14 cellular contexts compared by ENCODE assay signal in the genomic region with DNA sequence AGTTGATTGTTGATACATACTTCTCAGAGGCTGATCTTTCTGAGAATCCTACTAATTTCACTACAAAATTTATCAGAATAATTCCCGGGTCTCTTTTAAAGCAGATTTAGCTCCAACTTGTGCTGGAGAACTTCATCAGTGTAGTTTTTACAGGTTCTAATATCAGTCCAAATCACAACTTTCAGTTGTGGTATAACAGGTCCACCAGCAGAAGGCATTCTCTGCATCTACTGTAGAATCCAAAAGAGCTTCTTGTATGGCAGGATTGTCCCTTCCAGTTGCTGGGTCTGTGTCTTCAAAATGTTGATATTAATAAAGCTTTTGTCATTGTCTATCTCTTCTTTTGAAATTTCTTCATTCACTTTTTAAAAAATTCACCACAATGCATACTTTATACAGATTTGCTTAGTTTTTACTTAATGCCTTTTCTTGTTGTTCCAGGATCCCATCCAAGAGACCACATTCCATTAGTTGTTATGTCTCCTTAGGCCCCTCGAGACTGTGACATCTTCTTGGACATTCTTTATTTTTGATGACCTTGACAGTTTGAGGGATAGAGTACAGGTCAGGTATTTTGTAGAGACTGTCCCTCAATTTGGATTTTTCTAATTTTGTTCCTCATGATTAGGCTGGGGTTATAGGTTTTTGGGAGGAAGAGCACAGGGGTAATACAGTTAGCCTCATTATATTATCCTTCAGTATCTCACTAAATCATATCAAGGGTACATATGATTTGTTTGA.
DNase-seq lines count a peak whose midpoint lies in the region; ATAC-seq and TF ChIP-seq lines count a peak whose summit lies in the region.
"Had no signal": no experiment of that assay in that cellular context is flagged by ENCODE, and none has a peak within 500 bp of the region (broad histone marks: within the 10 kb centered on the region; RNA-seq: fewer than 3 reads in every experiment).

No MANE protein-coding gene starts in this region.

- no peaks in the 10 kb centered on the region for H3K79me2 ChIP-seq in OCI-LY7 (ENCODE audit: insufficient read depth, low read depth, low read length)

- no peak overlapping the region for H3K4me3 ChIP-seq in A673 (ENCODE audit: low read depth, low read length, poor library complexity, severe bottlenecking)
- H3K4me3 ChIP-seq in OCI-LY7 (ENCODE audit: low read depth, low read length, poor library complexity, severe bottlenecking) = no peak overlapping the region
- H3K4me3 ChIP-seq in epithelial cell of proximal tubule (ENCODE audit: low read depth, low read length) = no peak overlapping the region
- no peak overlapping the region for H3K4me3 ChIP-seq in BE2C (ENCODE audit: low read depth, low read length)
- H3K4me3 ChIP-seq: BLaER1 treated with 17β-estradiol and CSF1 and Interleukin-3, amounts not matched to agents 10 nM and 100 nM; GM23248 had no signal

- no TSS peak for BruUV-seq in A673 (replicated peaks; lab: Mats Ljungman, UMichigan)
- BruUV-seq in OCI-LY7 (replicated peaks; lab: Mats Ljungman, UMichigan) = no TSS peak

- no peak for ATAC-seq in HG02610 (IDR thresholded peaks at IDR 0.05; ENCODE audit: unreplicated experiment)
- no peak for ATAC-seq in stimulated activated naive CD8-positive, alpha-beta T cell treated with anti-CD3 and anti-CD28 coated beads, Interleukin-15, Interleukin-2, amounts not matched to agents 100 U/mL and 50 U/mL, for 24 hours
- ATAC-seq: CD8-positive, alpha-beta T cell had no signal

- intact Hi-C loops in A673 (cut with micrococcal nuclease; ENCODE audit: unreplicated experiment) = no loop called here
- intact Hi-C loops in OCI-LY7 (cut with micrococcal nuclease; ENCODE audit: unreplicated experiment) = no loop called here

- H3K36me3 ChIP-seq in A673 (ENCODE audit: insufficient read depth, low read length, poor library complexity, severe bottlenecking) = no peaks in the 10 kb centered on the region
- no peaks in the 10 kb centered on the region for H3K36me3 ChIP-seq in OCI-LY7 (ENCODE audit: insufficient read depth, low read length)
- H3K36me3 ChIP-seq in BE2C = no peaks in the 10 kb centered on the region
- H3K36me3 ChIP-seq: BLaER1 treated with 17β-estradiol and CSF1 and Interleukin-3, amounts not matched to agents 10 nM and 100 nM had no signal

- no peaks in the 10 kb centered on the region for H3K9me2 ChIP-seq in OCI-LY7 (ENCODE audit: insufficient read depth, low read length)

- H3K4me1 ChIP-seq in A673 (ENCODE audit: insufficient read depth, low read length, poor library complexity, severe bottlenecking) (no peaks in the 10 kb centered on the region), OCI-LY7 (ENCODE audit: insufficient read depth, low read length, poor library complexity, severe bottlenecking) (no peaks in the 10 kb centered on the region), BE2C (no peaks in the 10 kb centered on the region)
- H3K4me1 ChIP-seq: BLaER1 treated with 17β-estradiol and CSF1 and Interleukin-3, amounts not matched to agents 10 nM and 100 nM had no signal

- POLR2A ChIA-PET in A673 (lab: Charles Lee; ENCODE audit: low non-redundant PET) = no interaction called here
- POLR2A ChIA-PET in OCI-LY7 (lab: Charles Lee) = no interaction called here

- H3K4me2 ChIP-seq in OCI-LY7 (ENCODE audit: low read length) = no peak overlapping the region
- H3K4me2 ChIP-seq: BLaER1 treated with 17β-estradiol and CSF1 and Interleukin-3, amounts not matched to agents 10 nM and 100 nM had no signal

- 0 out of 2 replicates have a peak, but pooled peaks have one; percentile 19 for TF ChIP-seq CTCF in A673 (conservative IDR thresholded peaks at IDR 0.05; ENCODE audit: low read depth, low read length)
- peak; percentile 19 for TF ChIP-seq CTCF in GM10266 (IDR thresholded peaks at IDR 0.05; ENCODE audit: control insufficient read depth, insufficient read depth, low read depth, missing control alignments)
- 0 out of 2 replicates have a peak, but pooled peaks have one; percentile 11 for TF ChIP-seq CTCF in OCI-LY7 (conservative IDR thresholded peaks at IDR 0.05; ENCODE audit: low read length)
- TF ChIP-seq CTCF in epithelial cell of proximal tubule (conservative IDR thresholded peaks at IDR 0.05; ENCODE audit: low read depth, low read length) = peak; percentile 19
- TF ChIP-seq CTCF in BE2C (IDR thresholded peaks at IDR 0.05; ENCODE audit: low read depth, low read length) = no peak

- DNase-seq in A673 (ENCODE audit: low spot score) (no peak), GM10266 (ENCODE audit: extremely low spot score) (no peak), OCI-LY7 (ENCODE audit: low spot score) (no peak), epithelial cell of proximal tubule (ENCODE audit: low read depth) (no peak), BE2C (no peak), superior temporal gyrus (ENCODE audit: extremely low spot score) (no peak)
- no peak for DNase-seq in stimulated activated naive CD8-positive, alpha-beta T cell treated with anti-CD3 and anti-CD28 coated beads, Interleukin-15, Interleukin-2, amounts not matched to agents 100 U/mL and 50 U/mL, for 24 hours
- DNase-seq: Calu3; CD8-positive, alpha-beta T cell; GM23248; HCEC 1CT; KG1 had no signal

- no peak overlapping the region for H3K27ac ChIP-seq in A673 (ENCODE audit: low read depth, low read length, poor library complexity, severe bottlenecking)
- no peak overlapping the region for H3K27ac ChIP-seq in OCI-LY7 (ENCODE audit: low read depth, low read length, poor library complexity, severe bottlenecking)
- H3K27ac ChIP-seq: BLaER1 treated with 17β-estradiol and CSF1 and Interleukin-3, amounts not matched to agents 10 nM and 100 nM; GM23248 had no signal

- H4K20me1 ChIP-seq in OCI-LY7 (ENCODE audit: insufficient read depth, low read length) = no peaks in the 10 kb centered on the region
- H4K20me1 ChIP-seq: BLaER1 treated with 17β-estradiol and CSF1 and Interleukin-3, amounts not matched to agents 10 nM and 100 nM had no signal

- CTCF ChIA-PET in A673 (lab: Charles Lee) (no interaction called here), OCI-LY7 (lab: Charles Lee; ENCODE audit: unreplicated experiment) (no interaction called here)

- H2AFZ ChIP-seq in OCI-LY7 (ENCODE audit: low read length) = no peak overlapping the region
- H2AFZ ChIP-seq: GM23248 had no signal

- H3K27me3 ChIP-seq in A673 (replicated peaks; ENCODE audit: insufficient read depth, low read depth, low read length, poor library complexity) = no peaks in the 10 kb centered on the region
- H3K27me3 ChIP-seq in BE2C = no peaks in the 10 kb centered on the region
- H3K27me3 ChIP-seq: BLaER1 treated with 17β-estradiol and CSF1 and Interleukin-3, amounts not matched to agents 10 nM and 100 nM had no signal

- no peaks in the 10 kb centered on the region for H3K9me3 ChIP-seq in A673 (ENCODE audit: low read depth, low read length, poor library complexity, severe bottlenecking)
- no peaks in the 10 kb centered on the region for H3K9me3 ChIP-seq in OCI-LY7 (ENCODE audit: low read length)
- H3K9me3 ChIP-seq in BE2C = no peaks in the 10 kb centered on the region
- H3K9me3 ChIP-seq: BLaER1 treated with 17β-estradiol and CSF1 and Interleukin-3, amounts not matched to agents 10 nM and 100 nM had no signal
